Comparison of ENCODE assay signal across 32 cellular contexts in genomic region chr4:2685541-2685940, GRCh38.
DNase-seq lines count a peak whose midpoint lies in the region; ATAC-seq, FAIRE-seq and TF ChIP-seq lines count a peak whose summit lies in the region.
"Had no signal": no experiment of that assay in that cellular context is flagged by ENCODE, and none has a peak within 500 bp of the region (broad histone marks: within the 10 kb centered on the region; RNA-seq: fewer than 3 reads in every experiment).

No MANE protein-coding gene starts in this region.

- H3K4me3 Mint-ChIP-seq in MCF 10A (ENCODE audit: unreplicated experiment), result no peak overlapping the region
- H3K4me3 Mint-ChIP-seq: activated CD4-positive, alpha-beta memory T cell treated with anti-CD3 and anti-CD28 coated beads for 36 hours; B cell; CD4-positive, alpha-beta memory T cell; naive thymus-derived CD4-positive, alpha-beta T cell; T-cell had no signal

- H3K36me3 ChIP-seq in breast epithelium, result no peaks in the 10 kb centered on the region
- H3K36me3 ChIP-seq in thyroid gland, result peaks cover 5% of the 10 kb centered on the region in 2 donors

- H3K27me3 ChIP-seq in breast epithelium, result no peaks in the 10 kb centered on the region
- no peaks in the 10 kb centered on the region for H3K27me3 ChIP-seq in thyroid gland
- H3K27me3 ChIP-seq: gastroesophageal sphincter, hepatocyte, tibial nerve had no signal

- TF ChIP-seq CTCF in MCF 10A (IDR thresholded peaks at IDR 0.05; ENCODE audit: unreplicated experiment), result no peak
- no peak for TF ChIP-seq CTCF in breast epithelium (IDR thresholded peaks at IDR 0.05)
- no peak for TF ChIP-seq CTCF in fibroblast of villous mesenchyme (IDR thresholded peaks at IDR 0.05; ENCODE audit: insufficient read depth, low read depth, low read length)
- no peak for TF ChIP-seq CTCF in thyroid gland (IDR thresholded peaks at IDR 0.05)

- ATAC-seq in HG02642 (IDR thresholded peaks at IDR 0.05; ENCODE audit: poor library complexity, unreplicated experiment), result no peak
- ATAC-seq: gastroesophageal sphincter; HCT116; lower lobe of right lung; naive thymus-derived CD4-positive, alpha-beta T cell; T-cell had no signal

- H3K4me1 Mint-ChIP-seq in MCF 10A (ENCODE audit: insufficient read depth, unreplicated experiment), result no peaks in the 10 kb centered on the region

- H3K9me3 ChIP-seq in breast epithelium, result no peaks in the 10 kb centered on the region
- H3K9me3 ChIP-seq in thyroid gland, result no peaks in the 10 kb centered on the region
- H3K9me3 ChIP-seq: gastroesophageal sphincter, lower lobe of right lung, tibial nerve had no signal

- POLR2A ChIA-PET in MCF 10A (lab: Yijun Ruan, JAX), result interaction anchor here (0.6 to 1.7 kb wide), 2 partner anchors 16 kb away, joined by 3 to 4 read pairs; no protein-coding TSS in a partner anchor

- CTCF ChIA-PET in MCF 10A (lab: Yijun Ruan, JAX), result interaction anchor here (0.5 kb wide), 1 partner anchor 9 kb away, joined by 3 read pairs; no protein-coding TSS in a partner anchor

- intact Hi-C loops in MCF 10A (cut with micrococcal nuclease) (no loop called here), breast epithelium (cut with DNase I; ENCODE audit: low total_unique reads) (no loop called here), thyroid gland (cut with DNase I) (no loop called here)

- H3K36me3 Mint-ChIP-seq in MCF 10A (ENCODE audit: insufficient read depth, unreplicated experiment), result peaks cover 84% of the 10 kb centered on the region

- FAIRE-seq in GM12891 (lab: Jason Lieb, UNC), result no peak

- peak; percentile 12 for DNase-seq in MCF 10A (ENCODE audit: unreplicated experiment)
- DNase-seq in breast epithelium (ENCODE audit: low spot score in 2 of 2), result no peak
- peak; percentile 35 for DNase-seq in amniotic epithelial cell (ENCODE audit: low read depth)
- peak; percentile 18 for DNase-seq in fibroblast of villous mesenchyme (ENCODE audit: low read depth)
- DNase-seq in thyroid gland, result peak; percentile 29 to 47
- no peak for DNase-seq in NCI-H1092 (lab: John Stamatoyannopoulos, UW)
- no peak for DNase-seq in GM12891 (ENCODE audit: insufficient read length, low spot score)
- DNase-seq: activated CD4-positive, alpha-beta memory T cell treated with anti-CD3 and anti-CD28 coated beads for 36 hours; activated CD4-positive, CD25-positive, alpha-beta regulatory T cell; activated naive CD4-positive, alpha-beta T cell treated with anti-CD3 and anti-CD28 coated beads, Interleukin-2, amount 50 U/mL, for 16 hours; aorta; caudate nucleus; CD4-positive, alpha-beta memory T cell; DMS 273 treated with DMSO at 0.1 percent for 48 hours; effector CD8-positive, alpha-beta T cell; lower lobe of right lung; naive thymus-derived CD4-positive, alpha-beta T cell; NCI-H1105 treated with DMSO at 0.1 percent for 48 hours; NCI-H2029; NCI-H524 treated with DMSO at 0.1 percent for 48 hours; nucleus accumbens; stimulated activated CD4-positive, alpha-beta T cell treated with anti-CD3 and anti-CD28 coated beads, Interleukin-15, amount 100 ng/mL, for 24 hours; stimulated activated CD4-positive, alpha-beta T cell treated with anti-CD3 and anti-CD28 coated beads, Interleukin-4, amount 100 ng/mL, for 4 hours; T-cell had no signal

- no peaks in the 10 kb centered on the region for H3K9me3 Mint-ChIP-seq in MCF 10A (ENCODE audit: unreplicated experiment)
- H3K9me3 Mint-ChIP-seq: activated CD4-positive, alpha-beta memory T cell treated with anti-CD3 and anti-CD28 coated beads for 36 hours; naive thymus-derived CD4-positive, alpha-beta T cell; T-cell had no signal

- no peak overlapping the region for H3K27ac ChIP-seq in breast epithelium
- H3K27ac ChIP-seq in thyroid gland, result peak overlapping the region in 1 of 3 donors; percentile 27
- H3K27ac ChIP-seq: coronary artery, epithelial cell of prostate, gastroesophageal sphincter, hepatocyte, lower lobe of right lung, tibial nerve had no signal

- BruUV-seq in MCF 10A (replicated peaks; lab: Mats Ljungman, UMichigan), result no TSS peak

- H3K4me1 ChIP-seq in breast epithelium (no peaks in the 10 kb centered on the region), thyroid gland (peaks cover 3 to 22% of the 10 kb centered on the region in 2 donors)
- H3K4me1 ChIP-seq: tibial nerve had no signal

- H3K27me3 Mint-ChIP-seq in MCF 10A (ENCODE audit: insufficient read depth, unreplicated experiment), result no peaks in the 10 kb centered on the region
- H3K27me3 Mint-ChIP-seq: activated CD4-positive, alpha-beta memory T cell treated with anti-CD3 and anti-CD28 coated beads for 36 hours; B cell; CD4-positive, alpha-beta memory T cell; naive thymus-derived CD4-positive, alpha-beta T cell; T-cell had no signal

- H3K4me3 ChIP-seq in breast epithelium, result no peak overlapping the region
- no peak overlapping the region for H3K4me3 ChIP-seq in fibroblast of villous mesenchyme (ENCODE audit: low read depth, low read length)
- no peak overlapping the region for H3K4me3 ChIP-seq in thyroid gland (replicated peaks in 1 of 3)
- H3K4me3 ChIP-seq: coronary artery, gastroesophageal sphincter, hepatocyte, lower lobe of right lung, tibial nerve had no signal

- WGBS in thyroid gland, 2 donors, result 71 to 78% methylated on average over 8 of the region's 8 CpGs

- no peak overlapping the region for H3K27ac Mint-ChIP-seq in MCF 10A (ENCODE audit: low read depth, unreplicated experiment)
- H3K27ac Mint-ChIP-seq: activated CD4-positive, alpha-beta memory T cell treated with anti-CD3 and anti-CD28 coated beads for 36 hours; B cell; CD4-positive, alpha-beta memory T cell; T-cell had no signal

- no peak for TF ChIP-seq POLR2A in breast epithelium (IDR thresholded peaks at IDR 0.05)
- TF ChIP-seq POLR2A in thyroid gland (IDR thresholded peaks at IDR 0.05), result no peak
- TF ChIP-seq POLR2A in GM12891 (IDR thresholded peaks at IDR 0.05; ENCODE audit: low read depth, low read length), result no peak

TF ChIP-seq in GM12891, 5 proteins besides CTCF, POLR2A, EP300 and RAD21:
- TF ChIP-seq SPI1 (IDR thresholded peaks at IDR 0.05; ENCODE audit: low read depth, low read length), result no peak
TF ChIP-seq in GM12891: peak in this region for 0.

Comparison
In these comparisons a context has a peak if more than half of its experiments do, and no peak if none do; other contexts are left out.
1. DNase-seq: peak in MCF 10A (single experiment), amniotic epithelial cell (single experiment), fibroblast of villous mesenchyme (single experiment) and thyroid gland (2 of 2); none in breast epithelium (0 of 2), NCI-H1092 (single experiment) and GM12891 (single experiment).